Comparison of ENCODE assay signal across 18 cellular contexts in genomic region chr10:17561131-17561530, GRCh38. TPM values are rescaled to one million over a fixed set of nuclear protein-coding genes. Genes with fewer than 3 reads are reported as not detected.
DNase-seq lines count a peak whose midpoint lies in the region; ATAC-seq, FAIRE-seq and TF ChIP-seq lines count a peak whose summit lies in the region.
"Had no signal": no experiment of that assay in that cellular context is flagged by ENCODE, and none has a peak within 500 bp of the region (broad histone marks: within the 10 kb centered on the region; RNA-seq: fewer than 3 reads in every experiment).

No MANE protein-coding gene starts in this region.

- H3K4ac ChIP-seq in IMR-90 (ENCODE audit: low read depth, low read length), result no peak overlapping the region

- H3K27ac ChIP-seq in IMR-90 (ENCODE audit: insufficient read depth, low read length) (no peak overlapping the region), K562 (ENCODE audit: extremely low read depth, low read depth, low read length) (no peak overlapping the region), epithelial cell of prostate (no peak overlapping the region), foreskin keratinocyte (no peak overlapping the region), upper lobe of right lung (no peak overlapping the region), WERI-Rb-1 (no peak overlapping the region)
- H3K27ac ChIP-seq: C4-2B had no signal

- no peak overlapping the region for H3K14ac ChIP-seq in IMR-90 (replicated peaks; ENCODE audit: low read depth, low read length)

- no peak overlapping the region for H2AK5ac ChIP-seq in IMR-90 (ENCODE audit: low read depth, low read length)

- DNase-seq in IMR-90, result peak; percentile 10
- no peak for DNase-seq in K562 (ENCODE audit: extremely low read depth in 1 of 4, low spot score in 3 of 4)
- peak; percentile 8 for DNase-seq in epithelial cell of prostate (ENCODE audit: low read depth, low spot score)
- DNase-seq in foreskin keratinocyte, result peak; percentile 20 to 60
- DNase-seq in DMS153 treated with DMSO at 0.1 percent for 48 hours (lab: John Stamatoyannopoulos, UW; ENCODE audit: unreplicated experiment), result no peak
- no peak for DNase-seq in upper lobe of right lung
- no peak for DNase-seq in WERI-Rb-1
- DNase-seq: BE2C; CD4-positive, alpha-beta memory T cell; DMS79 treated with DMSO at 0.1 percent for 48 hours; EL; GOT3; H9 had no signal

- H3K9ac ChIP-seq in IMR-90 (ENCODE audit: low read depth, low read length), result no peak overlapping the region
- H3K9ac ChIP-seq in K562 (ENCODE audit: insufficient read depth in 1 of 2, low read depth in 2 of 2, low read length in 2 of 2), result no peak overlapping the region

- FAIRE-seq in K562 (lab: Jason Lieb, UNC), result no peak
- FAIRE-seq: A204.1, G401.6, GM12891 had no signal

- no TSS peak for BruUV-seq in IMR-90 (replicated peaks; lab: Mats Ljungman, UMichigan)
- no TSS peak for BruUV-seq in K562 (replicated peaks; lab: Mats Ljungman, UMichigan)

- POLR2A ChIA-PET in IMR-90 (lab: Charles Lee; ENCODE audit: unreplicated experiment) (no interaction called here), K562 (lab: Yijun Ruan, JAX) (interaction anchor here (0.6 kb wide), 1 partner anchor 168 kb away, joined by 3 read pairs; no protein-coding TSS in a partner anchor)

- H3K4me3 ChIP-seq in IMR-90 (ENCODE audit: insufficient read depth, low read depth, low read length) (no peak overlapping the region), K562 (no peak overlapping the region), upper lobe of right lung (no peak overlapping the region), WERI-Rb-1 (ENCODE audit: low read depth, low read length) (no peak overlapping the region)

- peaks cover 2% of the 10 kb centered on the region; the same call in 1 of the 2 replicates for H3K4me1 ChIP-seq in IMR-90 (ENCODE audit: control insufficient read depth, insufficient read depth, low read length)
- H3K4me1 ChIP-seq in K562 (replicated peaks in 1 of 2; ENCODE audit: control insufficient read depth in 2 of 2, insufficient read depth in 2 of 2, low read length in 2 of 2), result no peaks in the 10 kb centered on the region; a peak in 1 of 5 replicates
- no peaks in the 10 kb centered on the region for H3K4me1 ChIP-seq in foreskin keratinocyte
- H3K4me1 ChIP-seq in upper lobe of right lung, result no peaks in the 10 kb centered on the region
- H3K4me1 ChIP-seq: BE2C had no signal

- no peaks in the 10 kb centered on the region for H3K9me1 ChIP-seq in IMR-90 (ENCODE audit: insufficient read depth, low read length)
- H3K9me1 ChIP-seq in K562 (ENCODE audit: control insufficient read depth, insufficient read depth, low read length), result no peaks in the 10 kb centered on the region

- no peak overlapping the region for H2BK20ac ChIP-seq in IMR-90 (ENCODE audit: low read depth, low read length)

- H3K36me3 ChIP-seq in IMR-90 (ENCODE audit: control insufficient read depth, insufficient read depth, low read length) (no peaks in the 10 kb centered on the region), K562 (ENCODE audit: control insufficient read depth, insufficient read depth, low read length) (no peaks in the 10 kb centered on the region), upper lobe of right lung (no peaks in the 10 kb centered on the region), WERI-Rb-1 (no peaks in the 10 kb centered on the region)
- H3K36me3 ChIP-seq: BE2C had no signal

- H2BK15ac ChIP-seq in IMR-90 (ENCODE audit: low read depth, low read length), result no peak overlapping the region; the same call in 2 of the 3 replicates

- no CpG with 5 or more reads among the region's 2 CpGs for WGBS in IMR-90 (ENCODE audit: extremely low coverage in 2 of 2, insufficient read length in 1 of 2), 2 experiments
- 70% methylated on average over 2 of the region's 2 CpGs for WGBS in K562 (ENCODE audit: insufficient coverage, low coverage, missing lambda C conversion rate)

- H3K27me3 ChIP-seq in IMR-90 (ENCODE audit: control insufficient read depth, insufficient read depth, low read length), result no peaks in the 10 kb centered on the region
- no peaks in the 10 kb centered on the region for H3K27me3 ChIP-seq in K562 (ENCODE audit: control insufficient read depth in 2 of 2, insufficient read depth in 2 of 2, low read length in 2 of 2)
- H3K27me3 ChIP-seq in foreskin keratinocyte, result no peaks in the 10 kb centered on the region
- H3K27me3 ChIP-seq in upper lobe of right lung, result no peaks in the 10 kb centered on the region
- H3K27me3 ChIP-seq in WERI-Rb-1 (ENCODE audit: insufficient read depth, low read depth, severe bottlenecking), result no peaks in the 10 kb centered on the region

- TF ChIP-seq RAD21 in IMR-90 (IDR thresholded peaks at IDR 0.05; ENCODE audit: low read length) (no peak), K562 (CRISPR knock-in tag; conservative IDR thresholded peaks at IDR 0.05 in 1 of 2, IDR thresholded peaks at IDR 0.05 in 1 of 2) (no peak)

- H3K79me1 ChIP-seq in IMR-90 (ENCODE audit: low read depth in 1 of 2, low read length in 2 of 2), result no peaks in the 10 kb centered on the region

- H3K56ac ChIP-seq in IMR-90 (ENCODE audit: extremely low read depth, insufficient read depth, low read length), result no peak overlapping the region

- no peak for TF ChIP-seq CTCF in IMR-90 (conservative IDR thresholded peaks at IDR 0.05; ENCODE audit: low read depth, low read length)
- TF ChIP-seq CTCF in K562 (IDR thresholded peaks at IDR 0.05 in 2 of 3, conservative IDR thresholded peaks at IDR 0.05 in 1 of 3; ENCODE audit: insufficient read depth in 2 of 3, low read depth in 1 of 3, low read length in 3 of 3), result no peak
- TF ChIP-seq CTCF in foreskin keratinocyte (conservative IDR thresholded peaks at IDR 0.05), result no peak
- TF ChIP-seq CTCF in upper lobe of right lung (IDR thresholded peaks at IDR 0.05), result no peak
- TF ChIP-seq CTCF in WERI-Rb-1 (IDR thresholded peaks at IDR 0.05; ENCODE audit: low read depth, low read length), result no peak

- TF ChIP-seq EP300 in K562 (IDR thresholded peaks at IDR 0.05; ENCODE audit: low read length), result no peak

- no peak overlapping the region for H3K18ac ChIP-seq in IMR-90 (ENCODE audit: low read depth, low read length)

- H3K9me3 ChIP-seq in IMR-90 (ENCODE audit: control insufficient read depth, insufficient read depth, low read length) (no peaks in the 10 kb centered on the region), K562 (replicated peaks; ENCODE audit: control insufficient read depth, insufficient read depth, low read depth, low read length) (no peaks in the 10 kb centered on the region), upper lobe of right lung (no peaks in the 10 kb centered on the region), WERI-Rb-1 (ENCODE audit: severe bottlenecking) (no peaks in the 10 kb centered on the region)
- H3K9me3 ChIP-seq: BE2C had no signal

- H3K79me2 ChIP-seq in K562 (ENCODE audit: control insufficient read depth, insufficient read depth, low read length), result no peaks in the 10 kb centered on the region

- no peak overlapping the region for H2BK5ac ChIP-seq in IMR-90 (ENCODE audit: low read depth, low read length, poor library complexity, severe bottlenecking)

- no peak for TF ChIP-seq POLR2A in IMR-90 (IDR thresholded peaks at IDR 0.05; ENCODE audit: low read depth, low read length)
- no peak for TF ChIP-seq POLR2A in K562 (conservative IDR thresholded peaks at IDR 0.05)

- H4K20me1 ChIP-seq in IMR-90 (ENCODE audit: insufficient read depth, low read length), result no peaks in the 10 kb centered on the region
- H4K20me1 ChIP-seq in K562 (replicated peaks; ENCODE audit: control insufficient read depth, insufficient read depth, low read length), result no peaks in the 10 kb centered on the region

- H4K8ac ChIP-seq in IMR-90 (ENCODE audit: low read depth in 2 of 2, low read length in 2 of 2), result no peak overlapping the region

- H2AFZ ChIP-seq in IMR-90 (replicated peaks; ENCODE audit: low read length, poor library complexity) (no peak overlapping the region), K562 (ENCODE audit: low read depth, low read length) (no peak overlapping the region)

- no peak overlapping the region for H4K5ac ChIP-seq in IMR-90 (ENCODE audit: low read depth, low read length)

- H3K4me2 ChIP-seq in IMR-90 (ENCODE audit: low read depth, low read length) (no peak overlapping the region), K562 (ENCODE audit: insufficient read depth, low read length) (no peak overlapping the region)

- H2AK9ac ChIP-seq in IMR-90 (replicated peaks; ENCODE audit: low read depth, low read length, poor library complexity), result no peak overlapping the region

- intact Hi-C loops in IMR-90 (cut with micrococcal nuclease), result no loop called here
- intact Hi-C loops in K562 (cut with micrococcal nuclease), result no loop called here
- intact Hi-C loops in upper lobe of right lung (cut with DNase I), result no loop called here

- ATAC-seq in IMR-90 (ENCODE audit: low read depth), result no peak
- no peak for ATAC-seq in K562
- ATAC-seq in foreskin keratinocyte, result peak; percentile 27
- no peak for ATAC-seq in HG02588 (IDR thresholded peaks at IDR 0.05; ENCODE audit: unreplicated experiment)
- no peak for ATAC-seq in upper lobe of right lung

- H4K91ac ChIP-seq in IMR-90 (ENCODE audit: insufficient read depth, low read depth, low read length), result no peak overlapping the region

- dilution Hi-C loops in IMR-90 (cut with HindIII; ENCODE audit: low sequenced_read_pairs, unreplicated experiment), result no loop called here

- H2BK120ac ChIP-seq in IMR-90 (ENCODE audit: low read depth, low read length), result no peak overlapping the region

- CTCF ChIA-PET in IMR-90 (lab: Yijun Ruan, JAX), result no interaction called here
- CTCF ChIA-PET in K562 (lab: Yijun Ruan, JAX; ENCODE audit: low intra/inter-chr PET ratio), result no interaction called here

- H3K23ac ChIP-seq in IMR-90 (ENCODE audit: low read depth, low read length), result no peak overlapping the region

- in situ Hi-C loops in IMR-90 (cut with MboI; ENCODE audit: low sequenced_read_pairs), result no loop called here
- in situ Hi-C loops in K562 (cut with MboI), result no loop called here

RNA-seq across cellular contexts. Expression of gene HACD1, which starts 56.0 kb away (rescaled TPM):
- total RNA-seq in IMR-90 (2012; rRNA removed) (10.0 and 23.6 TPM in 2 replicates), K562 (2014; rRNA removed) (2.2 and 2.5 TPM in 2 replicates), K562 (2014; rRNA removed; fragmentation: Illumina TruSeq; extraction: Trizol) (2.0 and 2.4 TPM in 2 replicates), K562 (2015; rRNA removed; fragmentation: Illumina TruSeq; extraction: Trizol) (2.0 and 2.5 TPM in 2 replicates), K562 (2021) (1.1 and 2.4 TPM in 2 replicates), foreskin keratinocyte (20.2 and 22.1 TPM in 2 replicates), upper lobe of right lung (34.3 TPM)
- polyA plus RNA-seq in IMR-90 (2012; rRNA removed) (17.8 and 24.9 TPM in 2 replicates), K562 (2011; rRNA removed) (2.4 and 4.5 TPM in 2 replicates), K562 (2014; fragmentation: Illumina TruSeq; extraction: Trizol) (1.8 and 1.9 TPM in 2 replicates), K562 (2014; fragmentation: Nextera tagmentation; extraction: Ambion mirVana) (1 to 10 TPM in 1 of 2 experiments, under 1 TPM in 1; 0.99 to 1.0 TPM), K562 (2014; rRNA removed) (4.2 and 4.3 TPM in 2 replicates), foreskin keratinocyte (27.7 and 33.4 TPM in 2 replicates)
- 10.3 and 14.4 TPM in 2 replicates for polyA plus RNA-seq in IMR-90 (2012; cell fraction: cytosol; rRNA removed)
- polyA plus RNA-seq in IMR-90 (2012; cell fraction: nucleus; rRNA removed; ENCODE audit: low replicate concordance), result 7.9 and 16.2 TPM in 2 replicates
- total RNA-seq in K562 (2011; cell fraction: chromatin; rRNA removed; ENCODE audit: low replicate concordance), result 2.8 and 4.8 TPM in 2 replicates
- total RNA-seq in K562 (2011; cell fraction: nucleolus; rRNA removed), result 1.3 and 2.0 TPM in 2 replicates
- total RNA-seq in K562 (2011; cell fraction: nucleoplasm; rRNA removed), result 3.2 and 4.5 TPM in 2 replicates
- 1.5 and 1.7 TPM in 2 replicates for polyA plus RNA-seq in K562 (2011; cell fraction: cytosol; rRNA removed)
- polyA plus RNA-seq in K562 (2011; cell fraction: nucleus; rRNA removed), result 2.4 TPM in 2 replicates
- 2.3 and 2.6 TPM in 2 replicates for polyA plus RNA-seq in K562 (2012)
- polyA minus RNA-seq in K562 (2011; rRNA and poly(A)+ RNA removed), result 1.2 and 2.1 TPM in 2 replicates
- not detected in 2 replicates for polyA minus RNA-seq in K562 (2011; cell fraction: cytosol; rRNA and poly(A)+ RNA removed)
- 0.54 and 1.2 TPM in 2 replicates for polyA minus RNA-seq in K562 (2011; cell fraction: nucleus; rRNA and poly(A)+ RNA removed)

Comparison
In these comparisons a context has a peak if more than half of its experiments do, and no peak if none do; other contexts are left out.
1. DNase-seq: peak in IMR-90 (single experiment), epithelial cell of prostate (single experiment) and foreskin keratinocyte (2 of 2); none in K562 (0 of 4), DMS153 treated with DMSO at 0.1 percent for 48 hours (single experiment), upper lobe of right lung (single experiment) and WERI-Rb-1 (single experiment).